9 cellular contexts compared by ENCODE assay signal in genomic region chr19:19169236-19170052, GRCh38. TPM values are rescaled to one million over a fixed set of nuclear protein-coding genes. Genes with fewer than 3 reads are reported as not detected.
DNase-seq lines count a peak whose midpoint lies in the region; ATAC-seq and TF ChIP-seq lines count a peak whose summit lies in the region.
"Had no signal": no experiment of that assay in that cellular context is flagged by ENCODE, and none has a peak within 500 bp of the region (broad histone marks: within the 10 kb centered on the region; RNA-seq: fewer than 3 reads in every experiment).

No MANE protein-coding gene starts in this region.

- peaks cover 15 to 19% (median 16%) of the 10 kb centered on the region in 3 donors for H3K4me1 Mint-ChIP-seq in T-cell
- peaks cover 16% of the 10 kb centered on the region in 2 donors for H3K4me1 Mint-ChIP-seq in immature natural killer cell

- BruUV-seq in A673 (replicated peaks; lab: Mats Ljungman, UMichigan), result no TSS peak

- no peaks in the 10 kb centered on the region for H3K27me3 Mint-ChIP-seq in T-cell
- H3K27me3 Mint-ChIP-seq in immature natural killer cell (ENCODE audit: low read depth in 3 of 3), result peaks cover 0 to 3% (median 0%) of the 10 kb centered on the region in 3 donors

- H3K4me1 ChIP-seq in A673 (ENCODE audit: insufficient read depth, low read length, poor library complexity, severe bottlenecking) (peaks cover 12% of the 10 kb centered on the region), BE2C (no peaks in the 10 kb centered on the region)

- intact Hi-C loops in A673 (cut with micrococcal nuclease; ENCODE audit: unreplicated experiment), result no loop called here

- no peak overlapping the region for H3K27ac ChIP-seq in A673 (ENCODE audit: low read depth, low read length, poor library complexity, severe bottlenecking)
- H3K27ac ChIP-seq: HL-60 had no signal

- H3K4me3 Mint-ChIP-seq in T-cell (peak overlapping the region; percentile 39 to 67 (median 60)), immature natural killer cell (peak overlapping the region; percentile 19 to 67 (median 60))

- peak; percentile 3 for ATAC-seq in GM21390 (IDR thresholded peaks at IDR 0.05; ENCODE audit: unreplicated experiment)
- ATAC-seq in T-cell (replicated peaks in 1 of 4), result peak in 1 of 4 experiments; percentile 4
- no peak for ATAC-seq in HG03460 (IDR thresholded peaks at IDR 0.05; ENCODE audit: unreplicated experiment)
- no peak for ATAC-seq in GM18520 (IDR thresholded peaks at IDR 0.05; ENCODE audit: unreplicated experiment)

- H3K4me3 ChIP-seq in A673 (ENCODE audit: low read depth, low read length, poor library complexity, severe bottlenecking) (peak overlapping the region; percentile 19), BE2C (ENCODE audit: low read depth, low read length) (no peak overlapping the region), MG63 (no peak overlapping the region)

- H3K9me3 ChIP-seq in A673 (ENCODE audit: low read depth, low read length, poor library complexity, severe bottlenecking) (no peaks in the 10 kb centered on the region), BE2C (no peaks in the 10 kb centered on the region), MG63 (no peaks in the 10 kb centered on the region)

- DNase-seq in A673 (ENCODE audit: low spot score), result no peak
- no peak for DNase-seq in T-cell
- DNase-seq in immature natural killer cell, result no peak
- no peak for DNase-seq in BE2C
- no peak for DNase-seq in MG63

- POLR2A ChIA-PET in A673 (lab: Charles Lee; ENCODE audit: low non-redundant PET), result interaction anchor here (0.6 kb wide), 2 partner anchors 17 to 258 kb away, joined by 4 read pairs; no protein-coding TSS in a partner anchor
- POLR2A ChIA-PET in T-cell (lab: Charles Lee), result no interaction called here

- no peak overlapping the region for H3K27ac Mint-ChIP-seq in T-cell
- peak overlapping the region in 1 of 6 donors; percentile 16 for H3K27ac Mint-ChIP-seq in immature natural killer cell

- no peaks in the 10 kb centered on the region for H3K36me3 ChIP-seq in A673 (ENCODE audit: insufficient read depth, low read length, poor library complexity, severe bottlenecking)
- no peaks in the 10 kb centered on the region for H3K36me3 ChIP-seq in BE2C
- no peaks in the 10 kb centered on the region for H3K36me3 ChIP-seq in MG63

- CTCF ChIA-PET in A673 (lab: Charles Lee), result interaction anchor here (0.6 kb wide), 1 partner anchor 178 kb away, joined by 3 read pairs; no protein-coding TSS in a partner anchor
- CTCF ChIA-PET in T-cell (lab: Charles Lee), result interaction anchor here in 1 of 2 donors (0.6 kb wide), 2 partner anchors 22 to 190 kb away, joined by 4 to 5 read pairs; no protein-coding TSS in a partner anchor

- no peak for TF ChIP-seq CTCF in A673 (conservative IDR thresholded peaks at IDR 0.05; ENCODE audit: low read depth, low read length)
- TF ChIP-seq CTCF in BE2C (IDR thresholded peaks at IDR 0.05; ENCODE audit: low read depth, low read length), result no peak

- H3K36me3 Mint-ChIP-seq in T-cell (no peaks in the 10 kb centered on the region), immature natural killer cell (no peaks in the 10 kb centered on the region)

- no peaks in the 10 kb centered on the region for H3K9me3 Mint-ChIP-seq in T-cell
- no peaks in the 10 kb centered on the region for H3K9me3 Mint-ChIP-seq in immature natural killer cell

- no peaks in the 10 kb centered on the region for H3K27me3 ChIP-seq in A673 (replicated peaks; ENCODE audit: insufficient read depth, low read depth, low read length, poor library complexity)
- H3K27me3 ChIP-seq in BE2C, result no peaks in the 10 kb centered on the region
- H3K27me3 ChIP-seq in MG63, result no peaks in the 10 kb centered on the region

RNA-seq across cellular contexts. Expression of gene MEF2B, which starts 0.6 kb away (rescaled TPM):
- total RNA-seq in A673 (2021), result 2.9 and 3.4 TPM in 2 replicates
- total RNA-seq in T-cell, result 1 to 10 TPM; 3.3 to 6.4 (median 6.0) TPM
- under 1 TPM in 2 of 3 donors, not detected in 1; 0.35 to 0.82 TPM for polyA plus RNA-seq in immature natural killer cell
- not detected for polyA plus RNA-seq in BE2C (2012; ENCODE audit: insufficient read depth, insufficient read length, low read depth)
- 2.1 TPM in 1 of 2 replicates, not detected in the other for total RNA-seq in MG63 (2014; rRNA removed; shearing (Covaris generic); ENCODE audit: low replicate concordance)

RNA-seq across cellular contexts. Expression of gene BORCS8, which starts 22.5 kb away (rescaled TPM):
- total RNA-seq in A673 (2021) (29.9 and 37.5 TPM in 2 replicates), T-cell (10 to 100 TPM; 16.5 to 44.3 (median 35.5) TPM)
- polyA plus RNA-seq in immature natural killer cell, result 10 to 100 TPM; 20.3 to 29.6 (median 26.9) TPM
- 139 TPM for polyA plus RNA-seq in BE2C (2012; ENCODE audit: insufficient read depth, insufficient read length, low read depth)
- 16.5 and 37.4 TPM in 2 replicates for total RNA-seq in MG63 (2014; rRNA removed; shearing (Covaris generic); ENCODE audit: low replicate concordance)

RNA-seq across cellular contexts. Expression of gene RFXANK, which starts 22.6 kb away (rescaled TPM):
- total RNA-seq in A673 (2021) (96.3 and 109 TPM in 2 replicates), T-cell (10 to 100 TPM; 63.8 to 92.8 (median 85.4) TPM)
- polyA plus RNA-seq in immature natural killer cell, result 100 to 1,000 TPM in 1 of 3 donors, 10 to 100 TPM in 2; 93.2 to 105 (median 93.4) TPM
- polyA plus RNA-seq in BE2C (2012; ENCODE audit: insufficient read depth, insufficient read length, low read depth), result 90.7 TPM
- 64.9 and 144 TPM in 2 replicates for total RNA-seq in MG63 (2014; rRNA removed; shearing (Covaris generic); ENCODE audit: low replicate concordance)

RNA-seq across cellular contexts. Expression of gene TMEM161A, which starts 31.2 kb away (rescaled TPM):
- total RNA-seq in A673 (2021) (34.4 and 42.8 TPM in 2 replicates), T-cell (10 to 100 TPM; 14.3 to 36.7 (median 34.4) TPM)
- 10 to 100 TPM; 22.0 to 44.4 (median 32.3) TPM for polyA plus RNA-seq in immature natural killer cell
- 107 TPM for polyA plus RNA-seq in BE2C (2012; ENCODE audit: insufficient read depth, insufficient read length, low read depth)
- 33.2 and 64.3 TPM in 2 replicates for total RNA-seq in MG63 (2014; rRNA removed; shearing (Covaris generic); ENCODE audit: low replicate concordance)

RNA-seq across cellular contexts. Expression of gene NR2C2AP, which starts 33.8 kb away (rescaled TPM):
- 35.6 and 45.3 TPM in 2 replicates for total RNA-seq in A673 (2021)
- total RNA-seq in T-cell, result 10 to 100 TPM; 17.8 to 32.2 (median 28.6) TPM
- polyA plus RNA-seq in immature natural killer cell, result 10 to 100 TPM; 15.4 to 27.2 (median 26.8) TPM
- 41.1 TPM for polyA plus RNA-seq in BE2C (2012; ENCODE audit: insufficient read depth, insufficient read length, low read depth)
- 46.4 and 63.1 TPM in 2 replicates for total RNA-seq in MG63 (2014; rRNA removed; shearing (Covaris generic); ENCODE audit: low replicate concordance)
